ENCODE assay signal across 11 cellular contexts in genomic region chr4:76611611-76612010, GRCh38.
DNase-seq lines count a peak whose midpoint lies in the region; ATAC-seq, FAIRE-seq and TF ChIP-seq lines count a peak whose summit lies in the region.
"Had no signal": no experiment of that assay in that cellular context is flagged by ENCODE, and none has a peak within 500 bp of the region (broad histone marks: within the 10 kb centered on the region; RNA-seq: fewer than 3 reads in every experiment).

No MANE protein-coding gene starts in this region.

- dilution Hi-C loops in mammary epithelial cell (cut with HindIII; ENCODE audit: low sequenced_read_pairs) (no loop called here), keratinocyte (cut with MboI; ENCODE audit: extremely low pct_ligation_motif_present, low sequenced_read_pairs) (no loop called here)

- H3K27ac ChIP-seq in mammary epithelial cell (ENCODE audit: insufficient read depth, low read depth, low read length) (no peak overlapping the region), keratinocyte (ENCODE audit: control insufficient read depth, insufficient read depth, low read length) (no peak overlapping the region)

- H2AFZ ChIP-seq in mammary epithelial cell (ENCODE audit: low read depth, low read length) (peak overlapping the region; percentile 42), keratinocyte (ENCODE audit: control insufficient read depth, low read length) (peak overlapping the region; percentile 84)

- no peaks in the 10 kb centered on the region for H3K9me3 Mint-ChIP-seq in Calu3 (ENCODE audit: low read depth, unreplicated experiment)

- H4K20me1 ChIP-seq in mammary epithelial cell (ENCODE audit: insufficient read depth, low read length) (no peaks in the 10 kb centered on the region), keratinocyte (ENCODE audit: control insufficient read depth, extremely low read depth, insufficient read depth, low read length) (no peaks in the 10 kb centered on the region)

- in situ Hi-C loops in mammary epithelial cell (cut with MboI; ENCODE audit: low sequenced_read_pairs in 2 of 2) = no loop called here

- TF ChIP-seq CTCF in Calu3 (IDR thresholded peaks at IDR 0.05; ENCODE audit: unreplicated experiment) (no peak), mammary epithelial cell (conservative IDR thresholded peaks at IDR 0.05 in 1 of 2, IDR thresholded peaks at IDR 0.05 in 1 of 2; ENCODE audit: extremely low read depth in 1 of 2, insufficient read depth in 1 of 2, low read depth in 1 of 2, low read length in 2 of 2) (no peak), keratinocyte (optimal IDR thresholded peaks at IDR 0.05 in 1 of 3, IDR thresholded peaks at IDR 0.05 in 1 of 3, conservative IDR thresholded peaks at IDR 0.05 in 1 of 3; ENCODE audit: extremely low read depth in 1 of 3, insufficient read depth in 2 of 3, low read length in 3 of 3) (no peak)

- peaks cover 35% of the 10 kb centered on the region for H3K4me1 Mint-ChIP-seq in Calu3 (ENCODE audit: low read depth, unreplicated experiment)

- no peaks in the 10 kb centered on the region for H3K36me3 ChIP-seq in mammary epithelial cell (ENCODE audit: insufficient read depth, low read length)
- no peaks in the 10 kb centered on the region for H3K36me3 ChIP-seq in keratinocyte (ENCODE audit: control insufficient read depth in 2 of 2, extremely low read depth in 1 of 2, insufficient read depth in 2 of 2, low read length in 2 of 2)

- ATAC-seq in HG02623 (IDR thresholded peaks at IDR 0.05; ENCODE audit: unreplicated experiment) (no peak), HG03521 (IDR thresholded peaks at IDR 0.05; ENCODE audit: unreplicated experiment) (no peak), HG03442 (IDR thresholded peaks at IDR 0.05; ENCODE audit: unreplicated experiment) (no peak)
- ATAC-seq: HCT116 had no signal

- peak overlapping the region; percentile 59 for H3K4me3 Mint-ChIP-seq in Calu3 (ENCODE audit: low read depth, unreplicated experiment)
- H3K4me3 Mint-ChIP-seq: B cell had no signal

- H3K4me3 ChIP-seq in mammary epithelial cell (replicated peaks in 1 of 3; ENCODE audit: insufficient read depth in 1 of 3, low read depth in 2 of 3, low read length in 3 of 3) = no peak overlapping the region
- H3K4me3 ChIP-seq in keratinocyte (ENCODE audit: control insufficient read depth in 2 of 3, extremely low read depth in 1 of 3, insufficient read depth in 2 of 3, low read depth in 1 of 3, low read length in 3 of 3) = no peak overlapping the region

- peak; percentile 86 for FAIRE-seq in keratinocyte (lab: Jason Lieb, UNC)

- H3K4me1 ChIP-seq in mammary epithelial cell (ENCODE audit: insufficient read depth, low read length) (peaks cover 15% of the 10 kb centered on the region), keratinocyte (ENCODE audit: control insufficient read depth, extremely low read depth, insufficient read depth, low read length) (peaks cover 7% of the 10 kb centered on the region)

- H3K9me1 ChIP-seq in keratinocyte (ENCODE audit: control insufficient read depth, extremely low read depth, insufficient read depth, low read length) = no peaks in the 10 kb centered on the region

- no peaks in the 10 kb centered on the region for H3K27me3 Mint-ChIP-seq in Calu3 (ENCODE audit: unreplicated experiment)

- H3K27me3 ChIP-seq in mammary epithelial cell (ENCODE audit: insufficient read depth, low read length) (no peaks in the 10 kb centered on the region), keratinocyte (ENCODE audit: control insufficient read depth, extremely low read depth, insufficient read depth, low read length) (no peaks in the 10 kb centered on the region)

- no peaks in the 10 kb centered on the region for H3K36me3 Mint-ChIP-seq in Calu3 (ENCODE audit: insufficient read depth, unreplicated experiment)

- H3K9me3 ChIP-seq in mammary epithelial cell (replicated peaks; ENCODE audit: insufficient read depth, low read length) = no peaks in the 10 kb centered on the region
- no peaks in the 10 kb centered on the region for H3K9me3 ChIP-seq in keratinocyte (ENCODE audit: control insufficient read depth, low read depth, low read length)

- CTCF ChIA-PET in Calu3 (lab: Charles Lee) (no interaction called here), mammary epithelial cell (lab: Charles Lee; ENCODE audit: low non-redundant PET) (no interaction called here)

- DNase-seq in Calu3 (no peak), mammary epithelial cell (peak; percentile 71), keratinocyte (ENCODE audit: low read depth, low spot score) (no peak), renal cortical epithelial cell (ENCODE audit: low read depth) (peak; percentile 50), NCI-H345 (lab: John Stamatoyannopoulos, UW) (no peak)
- DNase-seq: RPMI8226 had no signal

- H3K9ac ChIP-seq in mammary epithelial cell (ENCODE audit: insufficient read depth, low read length) (no peak overlapping the region), keratinocyte (ENCODE audit: control insufficient read depth, extremely low read depth, insufficient read depth, low read length) (no peak overlapping the region)

- BruUV-seq in Calu3 (replicated peaks; lab: Mats Ljungman, UMichigan) (no TSS peak), mammary epithelial cell (replicated peaks; lab: Mats Ljungman, UMichigan) (no TSS peak)

- no peak overlapping the region for H3K4me2 ChIP-seq in mammary epithelial cell (ENCODE audit: insufficient read depth, low read depth, low read length)
- H3K4me2 ChIP-seq in keratinocyte (ENCODE audit: control insufficient read depth, extremely low read depth, insufficient read depth, low read depth, low read length) = peak overlapping the region; percentile 43

- H3K27ac Mint-ChIP-seq in Calu3 (ENCODE audit: unreplicated experiment) = peak overlapping the region; percentile 82
- H3K27ac Mint-ChIP-seq: B cell had no signal

- H3K79me2 ChIP-seq in mammary epithelial cell (ENCODE audit: insufficient read depth, low read length) (peaks cover 8% of the 10 kb centered on the region), keratinocyte (ENCODE audit: control insufficient read depth, insufficient read depth, low read length) (no peaks in the 10 kb centered on the region)

- 42% methylated on average over 5 of the region's 5 CpGs for WGBS in mammary epithelial cell (ENCODE audit: low coverage, missing lambda C conversion rate)

- intact Hi-C loops in Calu3 (cut with micrococcal nuclease; ENCODE audit: unreplicated experiment) = no loop called here
- intact Hi-C loops in mammary epithelial cell (cut with micrococcal nuclease) = no loop called here

Comparison
In these comparisons a context has a peak if more than half of its experiments do, and no peak if none do; other contexts are left out.
1. DNase-seq: peak in mammary epithelial cell (single experiment) and renal cortical epithelial cell (single experiment); none in Calu3 (single experiment), keratinocyte (single experiment) and NCI-H345 (single experiment).